7 cellular contexts compared by ENCODE assay signal in the genomic region with DNA sequence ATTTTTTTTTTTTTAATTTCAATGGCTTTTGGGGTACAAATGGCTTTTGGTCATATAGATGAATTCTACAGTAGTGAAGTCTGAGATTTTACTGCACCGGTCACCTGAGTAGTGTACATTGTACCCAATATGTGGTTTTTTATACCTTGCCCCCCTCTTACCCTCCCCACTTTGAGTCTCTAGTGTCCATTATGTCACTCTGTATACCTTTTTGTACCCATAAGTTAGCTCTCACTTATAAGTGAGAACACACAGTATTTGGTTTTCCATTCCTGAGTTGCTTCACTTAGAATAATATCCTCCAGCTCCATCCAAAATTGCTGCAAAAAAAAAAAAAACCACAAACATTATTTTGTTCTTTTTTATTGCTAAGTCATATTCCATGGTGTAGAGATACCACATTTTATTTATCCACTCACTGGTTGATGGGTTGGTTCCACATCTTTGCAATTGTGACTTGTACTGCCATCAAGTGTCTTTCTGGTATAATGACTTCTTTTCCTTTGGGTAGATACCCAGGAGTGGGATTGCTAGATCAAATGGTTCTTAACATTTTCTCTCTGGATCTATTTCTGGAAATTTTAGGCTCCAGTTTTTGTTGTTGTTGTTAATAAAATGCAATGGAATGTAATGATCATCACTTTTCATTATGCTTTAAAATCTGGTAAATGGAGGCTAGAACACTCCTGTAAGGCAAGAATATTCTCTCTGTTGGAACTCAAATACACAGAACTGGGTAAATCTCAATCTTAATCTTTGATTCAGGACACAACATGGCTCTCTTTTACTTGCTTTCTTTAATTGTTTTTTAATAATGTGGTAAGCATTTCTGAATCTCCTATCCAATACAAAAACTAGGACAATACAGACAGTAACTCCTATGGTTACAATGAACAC. TPM values are rescaled to one million over a fixed set of nuclear protein-coding genes. Genes with fewer than 3 reads are reported as not detected.
DNase-seq lines count a peak whose midpoint lies in the region; FAIRE-seq lines count a peak whose summit lies in the region.

No MANE protein-coding gene starts in this region.

- H3K4me3 Mint-ChIP-seq in activated naive CD8-positive, alpha-beta T cell = peak overlapping the region; percentile 30

- FAIRE-seq in G401.6 (lab: Jason Lieb, UNC) (peak; percentile 90), HTR-8/SVneo (lab: Jason Lieb, UNC) (no peak)

- H3K27ac Mint-ChIP-seq in activated naive CD8-positive, alpha-beta T cell = peak overlapping the region; percentile 86

- no peaks in the 10 kb centered on the region for H3K27me3 Mint-ChIP-seq in activated naive CD8-positive, alpha-beta T cell

- no peaks in the 10 kb centered on the region for H3K9me3 Mint-ChIP-seq in activated naive CD8-positive, alpha-beta T cell (ENCODE audit: low read depth)

- DNase-seq in M059J (ENCODE audit: low read depth) (peak; percentile 67), lung microvascular endothelial cell (ENCODE audit: low read depth in 2 of 2) (peak; percentile 57 to 65), HTR-8/SVneo (ENCODE audit: insufficient read length, low spot score) (no peak)
- no peak for DNase-seq in stimulated activated CD4-positive, alpha-beta T cell treated with anti-CD3 and anti-CD28 coated beads, Interleukin-15, amount 100 ng/mL, for 24 hours
- DNase-seq in stimulated activated CD4-positive, alpha-beta T cell treated with anti-CD3 and anti-CD28 coated beads, Interleukin-2, amount 100 ng/mL, for 48 hours = no peak

- H3K4me1 Mint-ChIP-seq in activated naive CD8-positive, alpha-beta T cell (ENCODE audit: low read depth) = peaks cover 89% of the 10 kb centered on the region

- H3K36me3 Mint-ChIP-seq in activated naive CD8-positive, alpha-beta T cell = no peaks in the 10 kb centered on the region

RNA-seq across cellular contexts. Expression of gene NEAT1, which starts 10.3 kb away (rescaled TPM):
- total RNA-seq in M059J (2014; rRNA removed; shearing (Covaris generic)) = 3.9 and 6.5 TPM in 2 replicates
- 26.4 and 94.2 TPM in 2 replicates for total RNA-seq in lung microvascular endothelial cell

RNA-seq across cellular contexts. Expression of gene FRMD8, which starts 46.5 kb away (rescaled TPM):
- 42.6 and 43.0 TPM in 2 replicates for total RNA-seq in M059J (2014; rRNA removed; shearing (Covaris generic))
- total RNA-seq in lung microvascular endothelial cell = 63.4 and 82.9 TPM in 2 replicates

RNA-seq across cellular contexts. Expression of gene SLC25A45, which starts 50.5 kb away (rescaled TPM):
- 1.1 and 2.5 TPM in 2 replicates for total RNA-seq in M059J (2014; rRNA removed; shearing (Covaris generic))
- total RNA-seq in lung microvascular endothelial cell = 1.2 and 1.7 TPM in 2 replicates

Comparison
In these comparisons a context has a peak if more than half of its experiments do, and no peak if none do; other contexts are left out.
1. DNase-seq: peak in M059J (single experiment) and lung microvascular endothelial cell (2 of 2); none in HTR-8/SVneo (single experiment), stimulated activated CD4-positive, alpha-beta T cell treated with anti-CD3 and anti-CD28 coated beads, Interleukin-15, amount 100 ng/mL, for 24 hours (single experiment) and stimulated activated CD4-positive, alpha-beta T cell treated with anti-CD3 and anti-CD28 coated beads, Interleukin-2, amount 100 ng/mL, for 48 hours (0 of 2).